20 cellular contexts compared by ENCODE assay signal in genomic region chr1:45375104-45376090, GRCh38. TPM values are rescaled to one million over a fixed set of nuclear protein-coding genes. Genes with fewer than 3 reads are reported as not detected.
DNase-seq lines count a peak whose midpoint lies in the region; ATAC-seq and TF ChIP-seq lines count a peak whose summit lies in the region.
"Had no signal": no experiment of that assay in that cellular context is flagged by ENCODE, and none has a peak within 500 bp of the region (broad histone marks: within the 10 kb centered on the region; RNA-seq: fewer than 3 reads in every experiment).

No MANE protein-coding gene starts in this region.

- no peak overlapping the region for H3K4me3 ChIP-seq in right cardiac atrium (ENCODE audit: low read length)
- no peak overlapping the region for H3K4me3 ChIP-seq in MG63
- H3K4me3 ChIP-seq in tibial artery, result no peak overlapping the region
- H3K4me3 ChIP-seq: GM23338, mucosa of descending colon, ovary, smooth muscle cell had no signal

- 57% methylated on average over 3 of the region's 3 CpGs for WGBS in right cardiac atrium

- H3K36me3 ChIP-seq in MG63 (no peaks in the 10 kb centered on the region), tibial artery (no peaks in the 10 kb centered on the region)
- H3K36me3 ChIP-seq: brain microvascular endothelial cell, ovary had no signal

- H3K27me3 ChIP-seq in right cardiac atrium (ENCODE audit: control insufficient read depth, insufficient read depth) (no peaks in the 10 kb centered on the region), MG63 (no peaks in the 10 kb centered on the region), tibial artery (no peaks in the 10 kb centered on the region)
- H3K27me3 ChIP-seq: brain microvascular endothelial cell, ovary had no signal

- H3K4me1 ChIP-seq in right cardiac atrium (ENCODE audit: control insufficient read depth, insufficient read depth, low read length) (peaks cover 4% of the 10 kb centered on the region), tibial artery (peaks cover 0 to 38% (median 15%) of the 10 kb centered on the region in 4 donors)

- no peak for ATAC-seq in right cardiac atrium
- ATAC-seq in HG03342 (IDR thresholded peaks at IDR 0.05; ENCODE audit: unreplicated experiment), result no peak
- ATAC-seq in HG02884 (IDR thresholded peaks at IDR 0.05; ENCODE audit: unreplicated experiment), result no peak
- ATAC-seq: effector memory CD8-positive, alpha-beta T cell; GM23338; mucosa of descending colon had no signal

- TF ChIP-seq CTCF in tibial artery (IDR thresholded peaks at IDR 0.05), result peak in 1 of 2 experiments; percentile 5

- no peak for DNase-seq in right cardiac atrium
- no peak for DNase-seq in cardiac septum (ENCODE audit: low spot score)
- DNase-seq in MG63, result peak; percentile 35
- DNase-seq in dedifferentiated amniotic fluid mesenchymal stem cell (ENCODE audit: extremely low spot score), result peak; percentile 65
- no peak for DNase-seq in tibial artery
- DNase-seq in AML-193 (lab: John Stamatoyannopoulos, UW), result no peak
- DNase-seq: activated naive CD4-positive, alpha-beta T cell treated with Interleukin-2 at 50 U/mL for 16 hours; brain microvascular endothelial cell; DND-41; effector memory CD8-positive, alpha-beta T cell; Karpas-422; mucosa of descending colon; NCI-H187 treated with DMSO at 0.1 percent for 48 hours; NCI-H774; ovary; SIG-M5 had no signal

- H3K9me3 ChIP-seq in right cardiac atrium (ENCODE audit: control insufficient read depth, low read length) (no peaks in the 10 kb centered on the region), MG63 (no peaks in the 10 kb centered on the region), tibial artery (no peaks in the 10 kb centered on the region)
- H3K9me3 ChIP-seq: mucosa of descending colon, ovary had no signal

- intact Hi-C loops in right cardiac atrium (cut with DNase I), result no loop called here
- intact Hi-C loops in cardiac septum (cut with DNase I), result no loop called here
- intact Hi-C loops in tibial artery (cut with DNase I; ENCODE audit: low total_unique reads), result no loop called here

- H3K27ac ChIP-seq in right cardiac atrium (ENCODE audit: low read length), result peak overlapping the region; percentile 27
- H3K27ac ChIP-seq in tibial artery, result peak overlapping the region; percentile 54 to 72
- H3K27ac ChIP-seq: brain microvascular endothelial cell had no signal

RNA-seq across cellular contexts. Expression of gene MUTYH, which starts 35.2 kb away (rescaled TPM):
- total RNA-seq in right cardiac atrium (10 to 100 TPM in 3 of 4 donors, 1 to 10 TPM in 1; 7.7 to 12.7 (median 11.2) TPM), cardiac septum (11.2 TPM)
- polyA plus RNA-seq in right cardiac atrium, result 8.7 TPM
- total RNA-seq in MG63 (2014; rRNA removed; shearing (Covaris generic); ENCODE audit: low replicate concordance), result 8.1 and 11.6 TPM in 2 replicates

RNA-seq across cellular contexts. Expression of gene TOE1, which starts 35.4 kb away (rescaled TPM):
- total RNA-seq in right cardiac atrium (1 to 10 TPM; 5.0 to 6.6 (median 6.2) TPM), cardiac septum (3.5 TPM)
- 4.5 TPM for polyA plus RNA-seq in right cardiac atrium
- 6.6 and 21.9 TPM in 2 replicates for total RNA-seq in MG63 (2014; rRNA removed; shearing (Covaris generic); ENCODE audit: low replicate concordance)

RNA-seq across cellular contexts. Expression of gene HPDL, which starts 48.7 kb away (rescaled TPM):
- total RNA-seq in right cardiac atrium, result under 1 TPM in 3 of 4 donors, not detected in 1; 0.25 to 0.56 (median 0.40) TPM
- polyA plus RNA-seq in right cardiac atrium, result 0.38 TPM
- total RNA-seq in cardiac septum, result not detected
- total RNA-seq in MG63 (2014; rRNA removed; shearing (Covaris generic); ENCODE audit: low replicate concordance), result 3.2 and 7.1 TPM in 2 replicates
- total RNA-seq: smooth muscle cell had no signal

Comparison
In these comparisons a context has a peak if more than half of its experiments do, and no peak if none do; other contexts are left out.
1. DNase-seq: peak in MG63 (single experiment) and dedifferentiated amniotic fluid mesenchymal stem cell (single experiment); none in right cardiac atrium (0 of 3), cardiac septum (single experiment), tibial artery (0 of 2) and AML-193 (0 of 2).